In the genomic region with DNA sequence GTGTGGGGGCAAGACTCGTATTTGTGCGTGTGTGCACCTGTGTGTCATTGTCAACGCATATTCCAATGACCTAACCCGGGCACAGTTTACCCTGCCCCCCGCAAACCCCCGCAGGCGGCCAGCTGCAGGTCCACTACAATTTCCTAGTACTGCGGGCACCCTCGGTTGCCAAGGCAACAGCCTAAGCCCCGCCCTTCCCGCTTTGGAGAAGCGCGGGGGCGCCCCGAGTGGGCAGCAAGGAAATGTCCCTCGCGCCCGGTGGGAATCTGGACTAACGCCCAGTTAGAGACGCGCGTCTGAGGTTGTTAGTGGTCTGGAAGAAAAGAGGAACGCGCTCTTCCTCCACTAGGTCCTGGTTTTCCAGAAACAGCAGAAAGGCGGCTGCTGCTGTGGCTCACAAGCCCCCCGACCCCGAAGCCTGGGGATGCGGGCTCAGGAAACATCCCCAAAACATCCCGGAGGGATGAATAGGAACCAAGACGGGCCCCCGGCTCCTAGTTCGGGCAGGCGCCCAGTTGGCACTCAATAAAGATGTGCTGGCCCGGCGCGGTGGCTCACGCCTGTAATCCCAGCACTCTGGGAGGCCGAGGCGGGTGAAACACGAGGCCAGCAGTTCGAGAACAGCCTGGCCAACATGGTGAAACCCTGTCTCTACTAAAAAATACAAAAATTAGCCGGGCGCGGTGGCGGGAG, we compare ENCODE assay signal across 8 cellular contexts. TPM values are rescaled to one million over a fixed set of nuclear protein-coding genes. Genes with fewer than 3 reads are reported as not detected.
DNase-seq lines count a peak whose midpoint lies in the region; ATAC-seq, FAIRE-seq and TF ChIP-seq lines count a peak whose summit lies in the region.

No MANE protein-coding gene starts in this region.

- H3K27ac ChIP-seq in RWPE1 = peak overlapping the region; percentile 91
- H3K27ac ChIP-seq in colonic mucosa = no peak overlapping the region
- H3K27ac ChIP-seq in HepG2 (ENCODE audit: extremely low read length, insufficient read depth, low read length) = no peak overlapping the region

- no peaks in the 10 kb centered on the region for H3K36me3 Mint-ChIP-seq in stimulated activated memory B cell treated with anti-CD40 and anti-IgM and Interleukin-4, amounts not matched to agents 10 μg/mL and 1 μg/mL and 100 μg/mL, for 72 hours

- H3K9me3 ChIP-seq in colonic mucosa (no peaks in the 10 kb centered on the region), HepG2 (ENCODE audit: low read length) (no peaks in the 10 kb centered on the region)

- CTCF ChIA-PET in RWPE1 (lab: Yijun Ruan, JAX) (no interaction called here), HepG2 (lab: Yijun Ruan, JAX; ENCODE audit: low intra/inter-chr PET ratio, low total read pairs) (interaction anchor here (3.5 kb wide), 1 partner anchor 34 kb away, joined by 34 read pairs; the partner anchor contains the start of genes PARP3 and RRP9)

- no peaks in the 10 kb centered on the region for H3K27me3 Mint-ChIP-seq in stimulated activated memory B cell treated with anti-CD40 and anti-IgM and Interleukin-4, amounts not matched to agents 10 μg/mL and 1 μg/mL and 100 μg/mL, for 72 hours

- TF ChIP-seq POLR2A in HepG2 (IDR thresholded peaks at IDR 0.05; ENCODE audit: insufficient read depth in 1 of 2, low read depth in 2 of 2, low read length in 2 of 2) = no peak

- no peak for TF ChIP-seq CTCF in RWPE1 (conservative IDR thresholded peaks at IDR 0.05; ENCODE audit: low read depth)
- TF ChIP-seq CTCF in colonic mucosa (IDR thresholded peaks at IDR 0.05) = no peak
- peak; percentile 33 for TF ChIP-seq CTCF in HepG2 (CRISPR knock-in tag; IDR thresholded peaks at IDR 0.05)

- ATAC-seq in HepG2 (no peak), HG03342 (IDR thresholded peaks at IDR 0.05; ENCODE audit: unreplicated experiment) (no peak), HG03280 (IDR thresholded peaks at IDR 0.05; ENCODE audit: unreplicated experiment) (no peak)
- ATAC-seq in stimulated activated memory B cell treated with anti-CD40 and anti-IgM and Interleukin-4, amounts not matched to agents 10 μg/mL and 1 μg/mL and 100 μg/mL, for 72 hours = no peak

- peak overlapping the region; percentile 81 for H3K4me3 ChIP-seq in colonic mucosa
- peak overlapping the region in 1 of 3 experiments; percentile 77; a peak in 1 of 6 replicates for H3K4me3 ChIP-seq in HepG2 (replicated peaks in 1 of 3; ENCODE audit: insufficient read depth in 1 of 3, low read depth in 2 of 3, low read length in 3 of 3)

- intact Hi-C loops in colonic mucosa (cut with DNase I) = no loop called here
- intact Hi-C loops in HepG2 (cut with micrococcal nuclease; ENCODE audit: unreplicated experiment) = no loop called here

- FAIRE-seq in HepG2 (lab: Jason Lieb, UNC) = no peak

- H2AFZ ChIP-seq in HepG2 (ENCODE audit: low read length) = no peak overlapping the region

- H3K4me1 Mint-ChIP-seq in stimulated activated memory B cell treated with anti-CD40 and anti-IgM and Interleukin-4, amounts not matched to agents 10 μg/mL and 1 μg/mL and 100 μg/mL, for 72 hours = peaks cover 31% of the 10 kb centered on the region

- WGBS in HepG2 (ENCODE audit: low lambda C conversion rate) = 83% methylated on average over 45 of the region's 45 CpGs

- in situ Hi-C loops in HepG2 (cut with HindIII; ENCODE audit: extremely low pct_ligation_motif_present, low pct_unique_long_range_greater_than_20kb) = no loop called here

- H3K27me3 ChIP-seq in colonic mucosa (no peaks in the 10 kb centered on the region), HepG2 (ENCODE audit: control insufficient read depth in 1 of 2, insufficient read depth in 2 of 2, low read length in 2 of 2) (no peaks in the 10 kb centered on the region; a peak in 1 of 5 replicates)

- no peak for TF ChIP-seq RAD21 in HepG2 (CRISPR knock-in tag; IDR thresholded peaks at IDR 0.05)

- POLR2A ChIA-PET in RWPE1 (lab: Yijun Ruan, JAX; ENCODE audit: low non-redundant PET) (interaction anchor here (0.6 kb wide), 1 partner anchor 11 kb away, joined by 3 read pairs; no protein-coding TSS in a partner anchor), HepG2 (lab: Yijun Ruan, JAX) (interaction anchor here (1.4 to 5.5 kb wide), 4 partner anchors 15 to 81 kb away, joined by 6 to 173 read pairs (median 19); partner anchors contain the start of genes DUSP7, PARP3, RPL29 and RRP9)

- H3K27ac Mint-ChIP-seq in stimulated activated memory B cell treated with anti-CD40 and anti-IgM and Interleukin-4, amounts not matched to agents 10 μg/mL and 1 μg/mL and 100 μg/mL, for 72 hours = peak overlapping the region; percentile 94

- TSS peak; percentile 77 for BruUV-seq in HepG2 (replicated peaks; lab: Mats Ljungman, UMichigan)

- H3K9ac ChIP-seq in colonic mucosa (ENCODE audit: low read depth in 2 of 2, low read length in 2 of 2) (peak overlapping the region in 1 of 2 donors; percentile 94), HepG2 (ENCODE audit: insufficient read depth, low read depth, low read length) (peak overlapping the region; percentile 94; the same call in 1 of the 2 replicates)

- H3K4me1 ChIP-seq in colonic mucosa (no peaks in the 10 kb centered on the region), HepG2 (ENCODE audit: insufficient read depth, low read length) (peaks cover 42% of the 10 kb centered on the region)

- peak overlapping the region; percentile 99 for H3K4me2 ChIP-seq in HepG2 (ENCODE audit: low read depth, low read length)

- H4K20me1 ChIP-seq in HepG2 (ENCODE audit: insufficient read depth, low read length) = no peaks in the 10 kb centered on the region

- H3K4me3 Mint-ChIP-seq in stimulated activated memory B cell treated with anti-CD40 and anti-IgM and Interleukin-4, amounts not matched to agents 10 μg/mL and 1 μg/mL and 100 μg/mL, for 72 hours = peak overlapping the region; percentile 90

- peaks cover 11% of the 10 kb centered on the region for H3K79me2 ChIP-seq in HepG2 (ENCODE audit: insufficient read depth, low read length)

- peak; percentile 72 for DNase-seq in activated effector memory CD4-positive, alpha-beta T cell treated with anti-CD3 and anti-CD28 coated beads, Interleukin-2, amount 50 U/mL, for 16 hours
- no peak for DNase-seq in activated effector memory CD4-positive, alpha-beta T cell treated with Interleukin-2 at 50 U/mL for 16 hours
- DNase-seq in RWPE1 (ENCODE audit: low spot score) (no peak), colonic mucosa (peak; percentile 81), HepG2 (ENCODE audit: low spot score) (peak; percentile 50)

- H3K36me3 ChIP-seq in colonic mucosa (no peaks in the 10 kb centered on the region), HepG2 (replicated peaks in 1 of 2; ENCODE audit: control insufficient read depth in 1 of 2, insufficient read depth in 2 of 2, low read length in 2 of 2) (peaks cover 2 to 3% of the 10 kb centered on the region in 2 experiments; a peak in 1 of 5 replicates)

- TF ChIP-seq EP300 in HepG2 (IDR thresholded peaks at IDR 0.05; ENCODE audit: low read depth in 2 of 2, low read length in 2 of 2) (no peak), HepG2 (CRISPR knock-in tag; IDR thresholded peaks at IDR 0.05; ENCODE audit: borderline replicate concordance) (no peak)

- no peaks in the 10 kb centered on the region for H3K9me3 Mint-ChIP-seq in stimulated activated memory B cell treated with anti-CD40 and anti-IgM and Interleukin-4, amounts not matched to agents 10 μg/mL and 1 μg/mL and 100 μg/mL, for 72 hours

RNA-seq across cellular contexts. Expression of gene ABHD14A, which starts 1.1 kb away (rescaled TPM):
- 1 to 10 TPM; 7.4 to 9.6 TPM for total RNA-seq in colonic mucosa
- 12.3 and 29.5 TPM in 2 replicates for total RNA-seq in HepG2 (2016; rRNA removed; fragmentation: Illumina TruSeq; extraction: Trizol)
- total RNA-seq in HepG2 (2016; cell fraction: cytosol; rRNA removed; fragmentation: Illumina TruSeq; extraction: Trizol; ENCODE audit: low read depth) = 29.8 and 42.0 TPM in 2 replicates
- 13.9 and 25.2 TPM in 2 replicates for total RNA-seq in HepG2 (2016; cell fraction: insoluble cytoplasmic fraction; rRNA removed; fragmentation: Illumina TruSeq; extraction: Trizol)
- total RNA-seq in HepG2 (2016; cell fraction: membrane; rRNA removed; fragmentation: Illumina TruSeq; extraction: Trizol) = 28.5 and 40.2 TPM in 2 replicates
- 14.6 and 20.6 TPM in 2 replicates for total RNA-seq in HepG2 (2016; cell fraction: nucleus; rRNA removed; fragmentation: Illumina TruSeq; extraction: Trizol)
- 46.9 and 53.9 TPM in 2 replicates for polyA plus RNA-seq in HepG2 (2011; rRNA removed)
- polyA plus RNA-seq in HepG2 (2011; cell fraction: cytosol; rRNA removed) = 62.7 and 81.3 TPM in 2 replicates
- 21.1 and 27.5 TPM in 2 replicates for polyA plus RNA-seq in HepG2 (2011; cell fraction: nucleus; rRNA removed)
- 15.4 and 26.5 TPM in 2 replicates for polyA plus RNA-seq in HepG2 (2012)
- 43.5 and 57.3 TPM in 2 replicates for polyA plus RNA-seq in HepG2 (2016; cell fraction: cytosol; fragmentation: Illumina TruSeq; extraction: Trizol; ENCODE audit: low read depth)
- polyA plus RNA-seq in HepG2 (2016; cell fraction: insoluble cytoplasmic fraction; fragmentation: Illumina TruSeq; extraction: Trizol; ENCODE audit: low read depth) = 16.4 and 20.9 TPM in 2 replicates
- polyA plus RNA-seq in HepG2 (2016; cell fraction: membrane; fragmentation: Illumina TruSeq; extraction: Trizol; ENCODE audit: low read depth) = 38.0 and 46.5 TPM in 2 replicates
- 40.2 and 40.9 TPM in 2 replicates for polyA plus RNA-seq in HepG2 (2016; cell fraction: nucleus; fragmentation: Illumina TruSeq; extraction: Trizol; ENCODE audit: insufficient read depth, low read depth)
- polyA minus RNA-seq in HepG2 (2011; rRNA and poly(A)+ RNA removed; ENCODE audit: low replicate concordance) = 36.2 and 41.1 TPM in 2 replicates
- polyA minus RNA-seq in HepG2 (2011; cell fraction: cytosol; rRNA and poly(A)+ RNA removed) = 12.3 and 12.7 TPM in 2 replicates
- 2.2 and 3.2 TPM in 2 replicates for polyA minus RNA-seq in HepG2 (2011; cell fraction: nucleus; rRNA and poly(A)+ RNA removed)

RNA-seq across cellular contexts. Expression of gene ABHD14B, which starts 2.2 kb away (rescaled TPM):
- 10 to 100 TPM; 64.9 to 72.2 TPM for total RNA-seq in colonic mucosa
- 40.4 and 44.4 TPM in 2 replicates for total RNA-seq in HepG2 (2016; rRNA removed; fragmentation: Illumina TruSeq; extraction: Trizol)
- 13.6 and 18.3 TPM in 2 replicates for total RNA-seq in HepG2 (2016; cell fraction: cytosol; rRNA removed; fragmentation: Illumina TruSeq; extraction: Trizol; ENCODE audit: low read depth)
- total RNA-seq in HepG2 (2016; cell fraction: insoluble cytoplasmic fraction; rRNA removed; fragmentation: Illumina TruSeq; extraction: Trizol) = 39.5 and 45.7 TPM in 2 replicates
- total RNA-seq in HepG2 (2016; cell fraction: membrane; rRNA removed; fragmentation: Illumina TruSeq; extraction: Trizol) = 31.7 and 38.5 TPM in 2 replicates
- total RNA-seq in HepG2 (2016; cell fraction: nucleus; rRNA removed; fragmentation: Illumina TruSeq; extraction: Trizol) = 23.4 and 24.3 TPM in 2 replicates
- 102 and 108 TPM in 2 replicates for polyA plus RNA-seq in HepG2 (2011; rRNA removed)
- 95.9 and 104 TPM in 2 replicates for polyA plus RNA-seq in HepG2 (2011; cell fraction: cytosol; rRNA removed)
- 69.4 and 73.2 TPM in 2 replicates for polyA plus RNA-seq in HepG2 (2011; cell fraction: nucleus; rRNA removed)
- polyA plus RNA-seq in HepG2 (2012) = 40.5 and 57.0 TPM in 2 replicates
- 22.6 and 24.5 TPM in 2 replicates for polyA plus RNA-seq in HepG2 (2016; cell fraction: cytosol; fragmentation: Illumina TruSeq; extraction: Trizol; ENCODE audit: low read depth)
- polyA plus RNA-seq in HepG2 (2016; cell fraction: insoluble cytoplasmic fraction; fragmentation: Illumina TruSeq; extraction: Trizol; ENCODE audit: low read depth) = 68.7 and 73.5 TPM in 2 replicates
- 44.0 and 45.5 TPM in 2 replicates for polyA plus RNA-seq in HepG2 (2016; cell fraction: membrane; fragmentation: Illumina TruSeq; extraction: Trizol; ENCODE audit: low read depth)
- polyA plus RNA-seq in HepG2 (2016; cell fraction: nucleus; fragmentation: Illumina TruSeq; extraction: Trizol; ENCODE audit: insufficient read depth, low read depth) = 59.0 and 60.0 TPM in 2 replicates
- polyA minus RNA-seq in HepG2 (2011; rRNA and poly(A)+ RNA removed; ENCODE audit: low replicate concordance) = 111 and 118 TPM in 2 replicates
- 32.2 and 37.7 TPM in 2 replicates for polyA minus RNA-seq in HepG2 (2011; cell fraction: cytosol; rRNA and poly(A)+ RNA removed)
- polyA minus RNA-seq in HepG2 (2011; cell fraction: nucleus; rRNA and poly(A)+ RNA removed) = 17.9 and 25.7 TPM in 2 replicates

RNA-seq across cellular contexts. Expression of gene ACY1, which starts 7.3 kb away (rescaled TPM):
- 100 to 1,000 TPM; 137 to 153 TPM for total RNA-seq in colonic mucosa
- 112 and 113 TPM in 2 replicates for total RNA-seq in HepG2 (2016; rRNA removed; fragmentation: Illumina TruSeq; extraction: Trizol)
- total RNA-seq in HepG2 (2016; cell fraction: cytosol; rRNA removed; fragmentation: Illumina TruSeq; extraction: Trizol; ENCODE audit: low read depth) = 24.7 and 29.0 TPM in 2 replicates
- 100 and 107 TPM in 2 replicates for total RNA-seq in HepG2 (2016; cell fraction: insoluble cytoplasmic fraction; rRNA removed; fragmentation: Illumina TruSeq; extraction: Trizol)
- 29.7 and 29.8 TPM in 2 replicates for total RNA-seq in HepG2 (2016; cell fraction: membrane; rRNA removed; fragmentation: Illumina TruSeq; extraction: Trizol)
- total RNA-seq in HepG2 (2016; cell fraction: nucleus; rRNA removed; fragmentation: Illumina TruSeq; extraction: Trizol) = 46.2 and 55.9 TPM in 2 replicates
- 162 and 166 TPM in 2 replicates for polyA plus RNA-seq in HepG2 (2011; rRNA removed)
- 122 and 222 TPM in 2 replicates for polyA plus RNA-seq in HepG2 (2011; cell fraction: cytosol; rRNA removed)
- 380 and 387 TPM in 2 replicates for polyA plus RNA-seq in HepG2 (2011; cell fraction: nucleus; rRNA removed)
- 89.1 and 116 TPM in 2 replicates for polyA plus RNA-seq in HepG2 (2012)
- 18.6 and 25.0 TPM in 2 replicates for polyA plus RNA-seq in HepG2 (2016; cell fraction: cytosol; fragmentation: Illumina TruSeq; extraction: Trizol; ENCODE audit: low read depth)
- polyA plus RNA-seq in HepG2 (2016; cell fraction: insoluble cytoplasmic fraction; fragmentation: Illumina TruSeq; extraction: Trizol; ENCODE audit: low read depth) = 101 and 119 TPM in 2 replicates
- polyA plus RNA-seq in HepG2 (2016; cell fraction: membrane; fragmentation: Illumina TruSeq; extraction: Trizol; ENCODE audit: low read depth) = 26.8 and 28.5 TPM in 2 replicates
- polyA plus RNA-seq in HepG2 (2016; cell fraction: nucleus; fragmentation: Illumina TruSeq; extraction: Trizol; ENCODE audit: insufficient read depth, low read depth) = 112 and 117 TPM in 2 replicates
- polyA minus RNA-seq in HepG2 (2011; rRNA and poly(A)+ RNA removed; ENCODE audit: low replicate concordance) = 110 and 460 TPM in 2 replicates
- polyA minus RNA-seq in HepG2 (2011; cell fraction: cytosol; rRNA and poly(A)+ RNA removed) = 133 and 142 TPM in 2 replicates
- 75.1 and 77.0 TPM in 2 replicates for polyA minus RNA-seq in HepG2 (2011; cell fraction: nucleus; rRNA and poly(A)+ RNA removed)

RNA-seq across cellular contexts. Expression of gene PCBP4, which starts 8.7 kb away (rescaled TPM):
- total RNA-seq in colonic mucosa (10 to 100 TPM; 19.6 to 22.4 TPM), HepG2 (2016; rRNA removed; fragmentation: Illumina TruSeq; extraction: Trizol) (32.5 and 36.8 TPM in 2 replicates)
- 26.7 and 28.9 TPM in 2 replicates for total RNA-seq in HepG2 (2016; cell fraction: cytosol; rRNA removed; fragmentation: Illumina TruSeq; extraction: Trizol; ENCODE audit: low read depth)
- 31.0 and 37.9 TPM in 2 replicates for total RNA-seq in HepG2 (2016; cell fraction: insoluble cytoplasmic fraction; rRNA removed; fragmentation: Illumina TruSeq; extraction: Trizol)
- total RNA-seq in HepG2 (2016; cell fraction: membrane; rRNA removed; fragmentation: Illumina TruSeq; extraction: Trizol) = 44.9 and 54.5 TPM in 2 replicates
- total RNA-seq in HepG2 (2016; cell fraction: nucleus; rRNA removed; fragmentation: Illumina TruSeq; extraction: Trizol) = 17.4 and 21.9 TPM in 2 replicates
- polyA plus RNA-seq in HepG2 (2011; rRNA removed) = 51.3 and 58.9 TPM in 2 replicates
- polyA plus RNA-seq in HepG2 (2011; cell fraction: cytosol; rRNA removed) = 33.8 and 49.2 TPM in 2 replicates
- 143 and 178 TPM in 2 replicates for polyA plus RNA-seq in HepG2 (2011; cell fraction: nucleus; rRNA removed)
- 14.2 and 28.3 TPM in 2 replicates for polyA plus RNA-seq in HepG2 (2012)
- 36.6 and 43.0 TPM in 2 replicates for polyA plus RNA-seq in HepG2 (2016; cell fraction: cytosol; fragmentation: Illumina TruSeq; extraction: Trizol; ENCODE audit: low read depth)
- polyA plus RNA-seq in HepG2 (2016; cell fraction: insoluble cytoplasmic fraction; fragmentation: Illumina TruSeq; extraction: Trizol; ENCODE audit: low read depth) = 42.3 and 45.0 TPM in 2 replicates
- polyA plus RNA-seq in HepG2 (2016; cell fraction: membrane; fragmentation: Illumina TruSeq; extraction: Trizol; ENCODE audit: low read depth) = 49.2 and 54.4 TPM in 2 replicates
- 57.5 and 60.6 TPM in 2 replicates for polyA plus RNA-seq in HepG2 (2016; cell fraction: nucleus; fragmentation: Illumina TruSeq; extraction: Trizol; ENCODE audit: insufficient read depth, low read depth)
- 19.8 and 51.2 TPM in 2 replicates for polyA minus RNA-seq in HepG2 (2011; rRNA and poly(A)+ RNA removed; ENCODE audit: low replicate concordance)
- 15.7 and 19.8 TPM in 2 replicates for polyA minus RNA-seq in HepG2 (2011; cell fraction: cytosol; rRNA and poly(A)+ RNA removed)
- 12.0 and 15.7 TPM in 2 replicates for polyA minus RNA-seq in HepG2 (2011; cell fraction: nucleus; rRNA and poly(A)+ RNA removed)

RNA-seq across cellular contexts. Expression of gene RPL29, which starts 19.7 kb away (rescaled TPM):
- 1,000 to 10,000 TPM; 1,051 to 1,273 TPM for total RNA-seq in colonic mucosa
- 1,348 and 1,507 TPM in 2 replicates for total RNA-seq in HepG2 (2016; rRNA removed; fragmentation: Illumina TruSeq; extraction: Trizol)
- total RNA-seq in HepG2 (2016; cell fraction: cytosol; rRNA removed; fragmentation: Illumina TruSeq; extraction: Trizol; ENCODE audit: low read depth) = 2,410 and 2,561 TPM in 2 replicates
- 1,336 and 1,557 TPM in 2 replicates for total RNA-seq in HepG2 (2016; cell fraction: insoluble cytoplasmic fraction; rRNA removed; fragmentation: Illumina TruSeq; extraction: Trizol)
- 3,125 and 3,259 TPM in 2 replicates for total RNA-seq in HepG2 (2016; cell fraction: membrane; rRNA removed; fragmentation: Illumina TruSeq; extraction: Trizol)
- 561 and 582 TPM in 2 replicates for total RNA-seq in HepG2 (2016; cell fraction: nucleus; rRNA removed; fragmentation: Illumina TruSeq; extraction: Trizol)
- 2,212 and 2,263 TPM in 2 replicates for polyA plus RNA-seq in HepG2 (2011; rRNA removed)
- 3,529 and 3,773 TPM in 2 replicates for polyA plus RNA-seq in HepG2 (2011; cell fraction: cytosol; rRNA removed)
- polyA plus RNA-seq in HepG2 (2011; cell fraction: nucleus; rRNA removed) = 1,156 and 1,364 TPM in 2 replicates
- 2,468 and 3,197 TPM in 2 replicates for polyA plus RNA-seq in HepG2 (2012)
- 3,334 and 3,729 TPM in 2 replicates for polyA plus RNA-seq in HepG2 (2016; cell fraction: cytosol; fragmentation: Illumina TruSeq; extraction: Trizol; ENCODE audit: low read depth)
- 2,145 and 2,237 TPM in 2 replicates for polyA plus RNA-seq in HepG2 (2016; cell fraction: insoluble cytoplasmic fraction; fragmentation: Illumina TruSeq; extraction: Trizol; ENCODE audit: low read depth)
- polyA plus RNA-seq in HepG2 (2016; cell fraction: membrane; fragmentation: Illumina TruSeq; extraction: Trizol; ENCODE audit: low read depth) = 4,346 and 4,410 TPM in 2 replicates
- polyA plus RNA-seq in HepG2 (2016; cell fraction: nucleus; fragmentation: Illumina TruSeq; extraction: Trizol; ENCODE audit: insufficient read depth, low read depth) = 1,173 and 1,267 TPM in 2 replicates
- polyA minus RNA-seq in HepG2 (2011; rRNA and poly(A)+ RNA removed; ENCODE audit: low replicate concordance) = 1,196 and 1,308 TPM in 2 replicates
- 819 and 837 TPM in 2 replicates for polyA minus RNA-seq in HepG2 (2011; cell fraction: cytosol; rRNA and poly(A)+ RNA removed)
- polyA minus RNA-seq in HepG2 (2011; cell fraction: nucleus; rRNA and poly(A)+ RNA removed) = 324 and 432 TPM in 2 replicates

Comparison
In these comparisons a context has a peak if more than half of its experiments do, and no peak if none do; other contexts are left out.
1. DNase-seq: peak in activated effector memory CD4-positive, alpha-beta T cell treated with anti-CD3 and anti-CD28 coated beads, Interleukin-2, amount 50 U/mL, for 16 hours (single experiment), colonic mucosa (single experiment) and HepG2 (single experiment); none in activated effector memory CD4-positive, alpha-beta T cell treated with Interleukin-2 at 50 U/mL for 16 hours (single experiment) and RWPE1 (single experiment).